Comparison of ENCODE assay signal across 18 cellular contexts in genomic region chr14:102746568-102747438, GRCh38. TPM values are rescaled to one million over a fixed set of nuclear protein-coding genes. Genes with fewer than 3 reads are reported as not detected.
DNase-seq lines count a peak whose midpoint lies in the region; ATAC-seq, FAIRE-seq and TF ChIP-seq lines count a peak whose summit lies in the region.
"Had no signal": no experiment of that assay in that cellular context is flagged by ENCODE, and none has a peak within 500 bp of the region (broad histone marks: within the 10 kb centered on the region; RNA-seq: fewer than 3 reads in every experiment).

No MANE protein-coding gene starts in this region.

- 97% methylated on average over 28 of the region's 30 CpGs for WGBS in GM12878 (ENCODE audit: insufficient coverage, insufficient replicate concordance, low lambda C conversion rate, missing lambda C conversion rate)

- peaks cover 0 to 12% of the 10 kb centered on the region in 2 donors for H3K9me3 Mint-ChIP-seq in stimulated activated naive CD8-positive, alpha-beta T cell treated with anti-CD3 and anti-CD28 coated beads, Interleukin-15, amount 100 ng/mL, for 72 hours

- H3K27me3 ChIP-seq in GM12878 (replicated peaks in 1 of 2; ENCODE audit: control insufficient read depth in 2 of 2, insufficient read depth in 2 of 2, low read length in 1 of 2) (no peaks in the 10 kb centered on the region), lower lobe of right lung (ENCODE audit: low read depth) (no peaks in the 10 kb centered on the region), WERI-Rb-1 (ENCODE audit: insufficient read depth, low read depth, severe bottlenecking) (no peaks in the 10 kb centered on the region)

- H3K4me2 ChIP-seq in GM12878 (ENCODE audit: control insufficient read depth, insufficient read depth), result no peak overlapping the region

- TF ChIP-seq RAD21 in GM12878 (IDR thresholded peaks at IDR 0.05; ENCODE audit: insufficient read depth, low read depth, low read length), result no peak

- H3K9me3 ChIP-seq in GM12878 (replicated peaks; ENCODE audit: control insufficient read depth, insufficient read depth, low read length) (peaks cover 3% of the 10 kb centered on the region; the same call in 2 of the 3 replicates), lower lobe of right lung (peaks cover 5% of the 10 kb centered on the region), WERI-Rb-1 (ENCODE audit: severe bottlenecking) (peaks cover 4% of the 10 kb centered on the region)

- no peaks in the 10 kb centered on the region for H3K4me1 Mint-ChIP-seq in stimulated activated naive CD8-positive, alpha-beta T cell treated with anti-CD3 and anti-CD28 coated beads, Interleukin-15, amount 100 ng/mL, for 72 hours
- H3K4me1 Mint-ChIP-seq: CD8-positive, alpha-beta memory T cell had no signal

- H3K4me3 ChIP-seq in GM12878 (no peak overlapping the region), lower lobe of right lung (no peak overlapping the region), WERI-Rb-1 (ENCODE audit: low read depth, low read length) (no peak overlapping the region)
- H3K4me3 ChIP-seq: HAP-1 had no signal

- BruUV-seq in GM12878 (replicated peaks; lab: Mats Ljungman, UMichigan), result no TSS peak

- no peaks in the 10 kb centered on the region for H3K79me2 ChIP-seq in GM12878 (ENCODE audit: control insufficient read depth, insufficient read depth, low read length)

- CTCF ChIA-PET in GM12878 (lab: Yijun Ruan, JAX), result no interaction called here

- SMC1A ChIA-PET in GM12878 (lab: Charles Lee; ENCODE audit: uncharacterized antibody, unreplicated experiment), result interaction anchor here (1.1 kb wide), 1 partner anchor 25 kb away, joined by 3 read pairs; no protein-coding TSS in a partner anchor

- H3K27me3 Mint-ChIP-seq in stimulated activated naive CD8-positive, alpha-beta T cell treated with anti-CD3 and anti-CD28 coated beads, Interleukin-15, amount 100 ng/mL, for 72 hours, result no peaks in the 10 kb centered on the region
- H3K27me3 Mint-ChIP-seq: CD8-positive, alpha-beta memory T cell had no signal

- H4K20me1 ChIP-seq in GM12878 (ENCODE audit: control insufficient read depth, insufficient read depth), result no peaks in the 10 kb centered on the region

- TF ChIP-seq CTCF in GM12878 (IDR thresholded peaks at IDR 0.05 in 2 of 3, conservative IDR thresholded peaks at IDR 0.05 in 1 of 3; ENCODE audit: control insufficient read depth in 2 of 3, extremely low read depth in 1 of 3, insufficient read depth in 1 of 3, low read depth in 3 of 3, low read length in 3 of 3), result no peak
- TF ChIP-seq CTCF in lower lobe of right lung (IDR thresholded peaks at IDR 0.05), result no peak
- TF ChIP-seq CTCF in WERI-Rb-1 (IDR thresholded peaks at IDR 0.05; ENCODE audit: low read depth, low read length), result no peak

- no peak for DNase-seq in stimulated activated naive CD8-positive, alpha-beta T cell treated with anti-CD3 and anti-CD28 coated beads, Interleukin-15, amount 100 ng/mL, for 72 hours
- no peak for DNase-seq in stimulated activated naive CD8-positive, alpha-beta T cell treated with anti-CD3 and anti-CD28 coated beads, Interleukin-15, Interleukin-2, amounts not matched to agents 100 U/mL and 50 U/mL, for 24 hours
- DNase-seq in GM12878 (ENCODE audit: low read depth, low spot score) (no peak), lower lobe of right lung (peak; percentile 37), WERI-Rb-1 (no peak)
- DNase-seq in effector CD8-positive, alpha-beta T cell (lab: John Stamatoyannopoulos, UW), result no peak
- DNase-seq: ACHN; C1 segment of cervical spinal cord; CD8-positive, alpha-beta memory T cell; DMS53; MM.1S; NCI-H1092 treated with DMSO at 0.1 percent for 48 hours; NCI-H2081; NCI-H774; Right ventricle myocardium superior had no signal

- H3K27ac Mint-ChIP-seq in stimulated activated naive CD8-positive, alpha-beta T cell treated with anti-CD3 and anti-CD28 coated beads, Interleukin-15, amount 100 ng/mL, for 72 hours, result peak overlapping the region; percentile 9 to 27

- in situ Hi-C loops in GM12878 (cut with MboI), result no loop called here

- no peaks in the 10 kb centered on the region for H3K4me1 ChIP-seq in GM12878 (ENCODE audit: control insufficient read depth, insufficient read depth, low read length)
- H3K4me1 ChIP-seq in lower lobe of right lung, result no peaks in the 10 kb centered on the region
- H3K4me1 ChIP-seq: HAP-1 had no signal

- no peak overlapping the region for H2AFZ ChIP-seq in GM12878 (ENCODE audit: control insufficient read depth, low read depth, low read length)

- no peak for TF ChIP-seq POLR2A in GM12878 (IDR thresholded peaks at IDR 0.05; ENCODE audit: low read depth, low read length)

- no peak overlapping the region for H3K4me3 Mint-ChIP-seq in stimulated activated naive CD8-positive, alpha-beta T cell treated with anti-CD3 and anti-CD28 coated beads, Interleukin-15, amount 100 ng/mL, for 72 hours
- H3K4me3 Mint-ChIP-seq: CD8-positive, alpha-beta memory T cell had no signal

- POLR2A ChIA-PET in GM12878 (lab: Charles Lee), result no interaction called here

- H3K27ac ChIP-seq in GM12878 (ENCODE audit: control insufficient read depth, insufficient read depth) (no peak overlapping the region), lower lobe of right lung (no peak overlapping the region), WERI-Rb-1 (no peak overlapping the region)

- RAD21 ChIA-PET in GM12878 (lab: Charles Lee; ENCODE audit: unreplicated experiment), result no interaction called here

- FAIRE-seq in GM12878 (lab: Jason Lieb, UNC), result no peak
- FAIRE-seq: RCC 7860 had no signal

- intact Hi-C loops in GM12878 (cut with micrococcal nuclease; ENCODE audit: unreplicated experiment), result no loop called here
- intact Hi-C loops in lower lobe of right lung (cut with DNase I), result no loop called here

- H3K9ac ChIP-seq in GM12878 (ENCODE audit: control insufficient read depth, insufficient read depth, low read length), result no peak overlapping the region

- no peak for ATAC-seq in stimulated activated naive CD8-positive, alpha-beta T cell treated with anti-CD3 and anti-CD28 coated beads, Interleukin-15, amount 100 ng/mL, for 72 hours
- ATAC-seq in stimulated activated naive CD8-positive, alpha-beta T cell treated with anti-CD3 and anti-CD28 coated beads, Interleukin-15, Interleukin-2, amounts not matched to agents 100 U/mL and 50 U/mL, for 24 hours, result no peak
- ATAC-seq in GM12878 (no peak; the same call in 1 of the 3 replicates), lower lobe of right lung (peak in 1 of 2 donors; percentile 33), HG02884 (IDR thresholded peaks at IDR 0.05; ENCODE audit: unreplicated experiment) (no peak)

- no peak for TF ChIP-seq EP300 in GM12878 (IDR thresholded peaks at IDR 0.05; ENCODE audit: borderline replicate concordance in 1 of 2, control insufficient read depth in 1 of 2, low read depth in 2 of 2, low read length in 2 of 2)

- H3K36me3 ChIP-seq in GM12878 (ENCODE audit: control insufficient read depth in 2 of 2, insufficient read depth in 2 of 2, low read length in 1 of 2) (no peaks in the 10 kb centered on the region; a peak in 1 of 4 replicates), lower lobe of right lung (peaks cover 8% of the 10 kb centered on the region), WERI-Rb-1 (no peaks in the 10 kb centered on the region)
- H3K36me3 ChIP-seq: HAP-1 had no signal

TF ChIP-seq in GM12878, 131 proteins besides CTCF, POLR2A, EP300 and RAD21:
- TF ChIP-seq BCL3 (IDR thresholded peaks at IDR 0.05; ENCODE audit: borderline replicate concordance, insufficient read depth, low read depth, low read length, poor library complexity, severe bottlenecking) (peak; percentile 57), YY1 (IDR thresholded peaks at IDR 0.05; ENCODE audit: low read depth, low read length) (no peak)

RNA-seq across cellular contexts. Expression of gene TRAF3, which starts 30.4 kb away (rescaled TPM):
- total RNA-seq in GM12878 (2013; cell fraction: nucleolus; rRNA removed), result 156 and 174 TPM in 2 replicates
- 33.3 and 40.3 TPM in 2 replicates for total RNA-seq in GM12878 (2014; rRNA removed)
- total RNA-seq in GM12878 (2014; rRNA removed; fragmentation: Illumina TruSeq; extraction: Trizol), result 34.3 and 36.5 TPM in 2 replicates
- 55.2 and 60.1 TPM in 2 replicates for total RNA-seq in GM12878 (2021)
- 27.5 TPM for polyA plus RNA-seq in GM12878 (2011; ENCODE audit: low read depth)
- 66.3 and 70.1 TPM in 2 replicates for polyA plus RNA-seq in GM12878 (2011; rRNA removed)
- 68.7 and 74.7 TPM in 2 replicates for polyA plus RNA-seq in GM12878 (2011; cell fraction: cytosol; rRNA removed)
- polyA plus RNA-seq in GM12878 (2011; cell fraction: nucleus; rRNA removed), result 140 and 141 TPM in 2 replicates
- 47.2 and 61.2 TPM in 2 replicates for polyA plus RNA-seq in GM12878 (2012)
- 18.1 and 33.6 TPM in 2 replicates for polyA plus RNA-seq in GM12878 (2014; fragmentation: Illumina TruSeq; extraction: Trizol)
- 1 to 10 TPM; 3.0 to 4.0 TPM for polyA plus RNA-seq in GM12878 (2014; fragmentation: Nextera tagmentation; extraction: Ambion mirVana)
- polyA plus RNA-seq in GM12878 (2014; rRNA removed), result 46.1 and 46.3 TPM in 2 replicates
- 10 to 100 TPM; 36.4 to 40.9 TPM for polyA plus RNA-seq in GM12878 (2016; fragmentation: Nextera tagmentation; extraction: Ambion mirVana)
- polyA minus RNA-seq in GM12878 (2011; rRNA and poly(A)+ RNA removed), result 147 and 149 TPM in 2 replicates
- polyA minus RNA-seq in GM12878 (2011; cell fraction: cytosol; rRNA and poly(A)+ RNA removed), result 32.7 and 34.7 TPM in 2 replicates
- polyA minus RNA-seq in GM12878 (2011; cell fraction: nucleus; rRNA and poly(A)+ RNA removed), result 56.5 and 77.2 TPM in 2 replicates
- 19.7 TPM for total RNA-seq in lower lobe of right lung
